ENCODE assay signal across 8 cellular contexts in genomic region chr1:9717193-9718005, GRCh38.
DNase-seq lines count a peak whose midpoint lies in the region; ATAC-seq and TF ChIP-seq lines count a peak whose summit lies in the region.

No MANE protein-coding gene starts in this region.

- H3K36me3 ChIP-seq in Peyer's patch (peaks cover 0 to 21% (median 0%) of the 10 kb centered on the region in 3 donors), kidney epithelial cell (ENCODE audit: control insufficient read depth, insufficient read depth, low read length) (no peaks in the 10 kb centered on the region)

- peak; percentile 63 for ATAC-seq in GM21786 (IDR thresholded peaks at IDR 0.05; ENCODE audit: unreplicated experiment)
- ATAC-seq in GM21717 (IDR thresholded peaks at IDR 0.05; ENCODE audit: unreplicated experiment): no peak

- H3K4me3 ChIP-seq in Peyer's patch: peak overlapping the region; percentile 22 to 50 (median 45)
- no peak overlapping the region for H3K4me3 ChIP-seq in kidney epithelial cell (ENCODE audit: low read depth, low read length)

- H3K27me3 ChIP-seq in Peyer's patch (no peaks in the 10 kb centered on the region), kidney epithelial cell (ENCODE audit: control insufficient read depth, insufficient read depth, low read length) (no peaks in the 10 kb centered on the region)

- peak overlapping the region; percentile 81 to 93 (median 88) for H3K27ac ChIP-seq in Peyer's patch

- peaks cover 0 to 63% (median 22%) of the 10 kb centered on the region in 4 donors for H3K4me1 ChIP-seq in Peyer's patch

- TF ChIP-seq CTCF in Peyer's patch (IDR thresholded peaks at IDR 0.05) (no peak), kidney epithelial cell (IDR thresholded peaks at IDR 0.05; ENCODE audit: insufficient read depth, low read length, poor library complexity, severe bottlenecking) (no peak)

- no peak for TF ChIP-seq POLR2A in Peyer's patch (IDR thresholded peaks at IDR 0.05)

- peak; percentile 100 for DNase-seq in CMK (ENCODE audit: low read depth)
- DNase-seq in Peyer's patch: peak in 2 of 3 donors; percentile 97 to 98
- peak; percentile 87 for DNase-seq in activated gamma-delta T cell treated with anti-CD3 and anti-CD28 coated beads, Interleukin-2, amount 50 U/mL, for 16 hours (ENCODE audit: low read depth)
- peak; percentile 21 for DNase-seq in kidney epithelial cell (ENCODE audit: low read depth)
- peak; percentile 85 for DNase-seq in stimulated activated CD4-positive, alpha-beta T cell treated with anti-CD3 and anti-CD28 coated beads, Interleukin-4, amount 100 ng/mL, for 24 hours
- no peak for DNase-seq in NCI-H1048 (lab: John Stamatoyannopoulos, UW)

- H3K9me3 ChIP-seq in Peyer's patch: no peaks in the 10 kb centered on the region
